Comparison of ENCODE assay signal across 22 cellular contexts in the genomic region with DNA sequence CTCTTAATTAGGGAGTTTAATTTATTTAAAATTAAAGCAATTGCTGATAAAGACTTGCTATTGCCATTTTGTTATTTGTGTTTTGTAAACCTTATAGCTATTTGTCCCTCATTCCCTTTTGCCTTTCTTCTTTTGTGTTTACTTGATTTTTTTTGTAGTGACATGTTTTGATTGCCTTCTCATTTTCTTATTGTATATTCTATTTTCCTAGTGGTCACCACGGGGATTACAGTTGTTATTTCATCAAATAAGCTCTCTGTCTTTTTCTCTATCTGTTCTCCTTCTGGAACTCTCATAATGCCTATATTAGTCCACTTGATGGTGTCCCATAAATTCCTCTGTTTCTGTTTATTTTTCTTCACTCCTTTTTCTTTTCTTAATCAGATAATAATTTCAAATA.
DNase-seq lines count a peak whose midpoint lies in the region; ATAC-seq and TF ChIP-seq lines count a peak whose summit lies in the region.
"Had no signal": no experiment of that assay in that cellular context is flagged by ENCODE, and none has a peak within 500 bp of the region (broad histone marks: within the 10 kb centered on the region; RNA-seq: fewer than 3 reads in every experiment).

No MANE protein-coding gene starts in this region.

- H3K4me3 ChIP-seq in left ventricle myocardium inferior (no peak overlapping the region), epithelial cell of esophagus (ENCODE audit: low read length) (no peak overlapping the region), thoracic aorta (no peak overlapping the region)
- H3K4me3 ChIP-seq: HAP-1 had no signal

- H3K36me3 ChIP-seq in left ventricle myocardium inferior (no peaks in the 10 kb centered on the region), thoracic aorta (no peaks in the 10 kb centered on the region)
- H3K36me3 ChIP-seq: HAP-1, neutrophil had no signal

- DNase-seq in left ventricle myocardium inferior (no peak), Right ventricle myocardium inferior (ENCODE audit: missing footprints) (no peak), NCI-H69 (lab: John Stamatoyannopoulos, UW) (peak; percentile 6), epithelial cell of esophagus (ENCODE audit: low read depth) (no peak), thoracic aorta (ENCODE audit: low spot score) (no peak), superior temporal gyrus (ENCODE audit: extremely low spot score) (no peak), epidermal melanocyte (ENCODE audit: insufficient read length, low spot score) (no peak)
- no peak for DNase-seq in activated CD4-positive, CD25-positive, alpha-beta regulatory T cell (lab: John Stamatoyannopoulos, UW)
- DNase-seq: activated CD8-positive, alpha-beta memory T cell treated with anti-CD3 and anti-CD28 coated beads, Interleukin-2, amount 10 ng/mL, durations not matched to agents 7 days and 5 days; activated effector memory CD4-positive, alpha-beta T cell treated with anti-CD3 and anti-CD28 coated beads, Interleukin-2, amount 50 U/mL, for 16 hours; anterior cingulate cortex; erythroblast; immature natural killer cell; mesenchymal stem cell; MM.1S; NCI-H2081 treated with DMSO at 0.1 percent for 48 hours; NCI-H774; Right ventricle myocardium superior; stimulated activated CD4-positive, alpha-beta T cell treated with anti-CD3 and anti-CD28 coated beads, Interleukin-2, amount 100 ng/mL, for 24 hours had no signal

- TF ChIP-seq CTCF in left ventricle myocardium inferior (IDR thresholded peaks at IDR 0.05; ENCODE audit: borderline replicate concordance) = peak; percentile 24
- peak; percentile 17 for TF ChIP-seq CTCF in epithelial cell of esophagus (IDR thresholded peaks at IDR 0.05; ENCODE audit: insufficient read depth, low read depth, low read length, missing control alignments)
- TF ChIP-seq CTCF in thoracic aorta (IDR thresholded peaks at IDR 0.05) = peak; percentile 23

- H3K27ac ChIP-seq in left ventricle myocardium inferior (replicated peaks) (no peak overlapping the region), thoracic aorta (no peak overlapping the region)
- H3K27ac ChIP-seq: neutrophil had no signal

- intact Hi-C loops in left ventricle myocardium inferior (cut with micrococcal nuclease) (no loop called here), Right ventricle myocardium inferior (cut with DNase I) (no loop called here)

- H3K27me3 ChIP-seq in left ventricle myocardium inferior (ENCODE audit: low read depth) = no peaks in the 10 kb centered on the region
- H3K27me3 ChIP-seq in thoracic aorta (replicated peaks; ENCODE audit: insufficient read depth) = no peaks in the 10 kb centered on the region
- H3K27me3 ChIP-seq: neutrophil had no signal

- ATAC-seq in Right ventricle myocardium inferior (no peak), thoracic aorta (ENCODE audit: insufficient number of reproducible peaks, low FRiP score, low read depth) (no peak)
- ATAC-seq: activated CD8-positive, alpha-beta memory T cell treated with anti-CD3 and anti-CD28 coated beads, Interleukin-2, amount 10 ng/mL, durations not matched to agents 7 days and 5 days; sciatic nerve had no signal

- H3K9me3 ChIP-seq in left ventricle myocardium inferior (replicated peaks) (no peaks in the 10 kb centered on the region), thoracic aorta (no peaks in the 10 kb centered on the region)
- H3K9me3 ChIP-seq: neutrophil had no signal

- peaks cover 72% of the 10 kb centered on the region for H3K4me1 ChIP-seq in left ventricle myocardium inferior
- H3K4me1 ChIP-seq in thoracic aorta (ENCODE audit: control insufficient read depth in 1 of 2, low read depth in 2 of 2) = peaks cover 7 to 22% of the 10 kb centered on the region in 2 donors
- H3K4me1 ChIP-seq: HAP-1 had no signal
